Comparison of ENCODE assay signal across 10 cellular contexts in the genomic region with DNA sequence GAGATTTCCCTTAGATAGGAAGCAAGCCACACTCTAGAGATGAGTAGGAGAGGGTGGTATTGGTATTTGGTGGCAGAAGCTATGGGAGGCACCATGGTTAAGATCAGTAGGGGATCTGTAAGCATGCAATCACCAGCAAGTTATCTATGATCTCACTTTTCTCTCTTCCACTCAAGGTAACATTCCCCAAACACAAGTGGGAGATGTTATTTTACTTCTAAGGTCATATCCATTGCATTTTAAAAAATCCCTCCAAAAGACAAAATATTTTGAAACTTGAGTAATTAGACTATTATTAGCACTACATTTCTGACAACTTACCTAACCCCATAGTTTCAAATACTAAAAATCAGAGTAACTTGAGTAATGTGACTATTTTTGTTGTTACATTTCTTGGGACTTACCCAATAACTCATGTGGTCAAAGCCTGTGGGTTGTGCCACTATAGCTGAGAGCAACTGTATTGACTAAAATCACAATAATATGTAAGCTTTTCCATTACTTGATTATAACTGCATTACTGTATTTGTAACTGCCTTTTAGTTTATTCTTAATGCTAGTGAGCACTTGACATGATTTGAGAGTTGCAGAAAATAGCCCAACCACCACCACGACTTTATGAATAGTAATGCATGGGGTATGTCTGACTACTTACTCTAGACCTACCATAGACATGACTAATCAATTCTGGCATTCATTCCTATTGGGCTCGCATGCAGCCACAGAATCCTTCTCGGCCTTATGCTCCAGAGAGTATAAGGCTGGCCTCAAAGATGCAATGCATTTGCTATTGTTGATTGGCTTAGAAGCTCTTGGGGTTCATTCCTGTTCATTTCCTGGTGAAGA.
DNase-seq lines count a peak whose midpoint lies in the region; ATAC-seq lines count a peak whose summit lies in the region.
"Had no signal": no experiment of that assay in that cellular context is flagged by ENCODE, and none has a peak within 500 bp of the region (broad histone marks: within the 10 kb centered on the region; RNA-seq: fewer than 3 reads in every experiment).

No MANE protein-coding gene starts in this region.

- H3K27ac ChIP-seq in right cardiac atrium (ENCODE audit: low read length) = no peak overlapping the region
- H3K27ac ChIP-seq: left ventricle myocardium inferior had no signal

- no peaks in the 10 kb centered on the region for H3K9me3 ChIP-seq in right cardiac atrium (ENCODE audit: control insufficient read depth, low read length)
- H3K9me3 ChIP-seq: left ventricle myocardium inferior had no signal

- H3K4me3 ChIP-seq in right cardiac atrium (ENCODE audit: low read length) = no peak overlapping the region
- H3K4me3 ChIP-seq: left ventricle myocardium inferior had no signal

- H3K27ac Mint-ChIP-seq in activated CD4-positive, alpha-beta T cell treated with anti-CD3 and anti-CD28 coated beads for 36 hours = no peak overlapping the region

- POLR2A ChIA-PET in activated CD4-positive, alpha-beta T cell treated with anti-CD3 and anti-CD28 coated beads for 36 hours (lab: Charles Lee) = no interaction called here

- CTCF ChIA-PET in activated CD4-positive, alpha-beta T cell treated with anti-CD3 and anti-CD28 coated beads for 36 hours (lab: Charles Lee) = interaction anchor here (1.5 kb wide), 1 partner anchor 27 kb away, joined by 4 read pairs; no protein-coding TSS in a partner anchor

- no peak overlapping the region for H3K4me3 Mint-ChIP-seq in activated CD4-positive, alpha-beta T cell treated with anti-CD3 and anti-CD28 coated beads for 36 hours

- no peaks in the 10 kb centered on the region for H3K4me1 ChIP-seq in right cardiac atrium (ENCODE audit: control insufficient read depth, insufficient read depth, low read length)
- H3K4me1 ChIP-seq: left ventricle myocardium inferior had no signal

- no peaks in the 10 kb centered on the region for H3K27me3 ChIP-seq in right cardiac atrium (ENCODE audit: control insufficient read depth, insufficient read depth)

- 65% methylated on average over 3 of the region's 3 CpGs for WGBS in right cardiac atrium

- no peaks in the 10 kb centered on the region for H3K9me3 Mint-ChIP-seq in activated CD4-positive, alpha-beta T cell treated with anti-CD3 and anti-CD28 coated beads for 36 hours (ENCODE audit: low read depth)

- H3K27me3 Mint-ChIP-seq in activated CD4-positive, alpha-beta T cell treated with anti-CD3 and anti-CD28 coated beads for 36 hours = peaks cover 4% of the 10 kb centered on the region

- H3K36me3 Mint-ChIP-seq in activated CD4-positive, alpha-beta T cell treated with anti-CD3 and anti-CD28 coated beads for 36 hours (ENCODE audit: low read depth) = no peaks in the 10 kb centered on the region

- peak; percentile 93 for DNase-seq in kidney glomerular epithelial cell (lab: John Stamatoyannopoulos, UW)
- DNase-seq in right cardiac atrium = no peak
- no peak for DNase-seq in activated naive CD4-positive, alpha-beta T cell treated with Interleukin-2 at 50 U/mL for 16 hours
- DNase-seq in activated CD4-positive, alpha-beta T cell treated with anti-CD3 and anti-CD28 coated beads for 36 hours = no peak
- no peak for DNase-seq in D341Med (ENCODE audit: low spot score)
- DNase-seq: left ventricle myocardium inferior had no signal

- no peaks in the 10 kb centered on the region for H3K4me1 Mint-ChIP-seq in activated CD4-positive, alpha-beta T cell treated with anti-CD3 and anti-CD28 coated beads for 36 hours

- ATAC-seq in GM18502 (IDR thresholded peaks at IDR 0.05; ENCODE audit: poor library complexity, unreplicated experiment) (peak; percentile 90), GM21825 (IDR thresholded peaks at IDR 0.05; ENCODE audit: unreplicated experiment) (peak; percentile 80), HG03571 (IDR thresholded peaks at IDR 0.05; ENCODE audit: unreplicated experiment) (peak; percentile 74), right cardiac atrium (no peak)
- no peak for ATAC-seq in activated CD4-positive, alpha-beta T cell treated with anti-CD3 and anti-CD28 coated beads for 36 hours
- ATAC-seq: Panc1 had no signal

- intact Hi-C loops in right cardiac atrium (cut with DNase I) = no loop called here
- intact Hi-C loops in activated CD4-positive, alpha-beta T cell treated with anti-CD3 and anti-CD28 coated beads for 36 hours (cut with DNase I, micrococcal nuclease) = no loop called here

Comparison
In these comparisons a context has a peak if more than half of its experiments do, and no peak if none do; other contexts are left out.
1. ATAC-seq: peak in GM18502 (single experiment), GM21825 (single experiment) and HG03571 (single experiment); none in right cardiac atrium (0 of 2) and activated CD4-positive, alpha-beta T cell treated with anti-CD3 and anti-CD28 coated beads for 36 hours (single experiment).